ENCODE assay signal across 12 cellular contexts in genomic region chr16:66020642-66021041, GRCh38.
A peak's percentile ranks its signal among the peaks of the same experiment; 100 is the strongest.
DNase-seq lines count a peak whose midpoint lies in the region; ATAC-seq and TF ChIP-seq lines count a peak whose summit lies in the region.
"Had no signal": no experiment of that assay in that cellular context is flagged by ENCODE, and none has a peak within 500 bp of the region (broad histone marks: within the 10 kb centered on the region; RNA-seq: fewer than 3 reads in every experiment).

No MANE protein-coding gene starts in this region.

- H3K4me1 Mint-ChIP-seq in CD4-positive, alpha-beta memory T cell = no peaks in the 10 kb centered on the region
- no peaks in the 10 kb centered on the region for H3K4me1 Mint-ChIP-seq in endothelial cell (ENCODE audit: unreplicated experiment)
- H3K4me1 Mint-ChIP-seq in CD8-positive, alpha-beta T cell (ENCODE audit: low read depth) = no peaks in the 10 kb centered on the region
- H3K4me1 Mint-ChIP-seq: central memory CD8-positive, alpha-beta T cell had no signal

- POLR2A ChIA-PET in CD4-positive, alpha-beta memory T cell (lab: Charles Lee; ENCODE audit: partially characterized antibody) = no interaction called here
- POLR2A ChIA-PET in CD8-positive, alpha-beta T cell (lab: Charles Lee) = interaction anchor here (0.6 kb wide), 1 partner anchor 54 kb away, joined by 4 read pairs; no protein-coding TSS in a partner anchor

- in situ Hi-C loops in Caki2 (cut with HindIII; ENCODE audit: low pct_unique_long_range_greater_than_20kb, low sequenced_read_pairs) = no loop called here
- in situ Hi-C loops in brain microvascular endothelial cell (cut with HindIII; ENCODE audit: low pct_ligation_motif_present, low sequenced_read_pairs) = no loop called here

- peak; percentile 86 for ATAC-seq in GM18907 (IDR thresholded peaks at IDR 0.05; ENCODE audit: unreplicated experiment)
- ATAC-seq in HG03342 (IDR thresholded peaks at IDR 0.05; ENCODE audit: unreplicated experiment) = peak; percentile 79
- ATAC-seq in CD8-positive, alpha-beta T cell = no peak
- ATAC-seq: Panc1 had no signal

- H3K4me1 ChIP-seq in CD4-positive, alpha-beta memory T cell (ENCODE audit: insufficient read depth, low read length) = no peaks in the 10 kb centered on the region
- no peaks in the 10 kb centered on the region for H3K4me1 ChIP-seq in CD8-positive, alpha-beta T cell (ENCODE audit: insufficient read depth, low read length)

- CTCF ChIA-PET in CD4-positive, alpha-beta memory T cell (lab: Charles Lee; ENCODE audit: partially characterized antibody) = interaction anchor here (0.6 kb wide), 1 partner anchor 58 kb away, joined by 3 read pairs; no protein-coding TSS in a partner anchor
- CTCF ChIA-PET in CD8-positive, alpha-beta T cell (lab: Charles Lee) = no interaction called here

- H3K27me3 Mint-ChIP-seq in CD4-positive, alpha-beta memory T cell = peaks cover 0 to 6% of the 10 kb centered on the region in 2 donors
- H3K27me3 Mint-ChIP-seq in endothelial cell (ENCODE audit: unreplicated experiment) = peaks cover 9% of the 10 kb centered on the region
- H3K27me3 Mint-ChIP-seq in CD8-positive, alpha-beta T cell (ENCODE audit: low read depth) = peaks cover 4% of the 10 kb centered on the region

- H3K27ac Mint-ChIP-seq in CD4-positive, alpha-beta memory T cell = no peak overlapping the region
- no peak overlapping the region for H3K27ac Mint-ChIP-seq in endothelial cell (ENCODE audit: unreplicated experiment)
- H3K27ac Mint-ChIP-seq in CD8-positive, alpha-beta T cell = no peak overlapping the region

- peak; percentile 19 for DNase-seq in Caki2 (ENCODE audit: low read depth)
- DNase-seq in brain microvascular endothelial cell = no peak
- no peak for DNase-seq in CD4-positive, alpha-beta memory T cell
- no peak for DNase-seq in endothelial cell (ENCODE audit: low spot score)
- no peak for DNase-seq in CD8-positive, alpha-beta T cell
- DNase-seq in SW 1271 (lab: John Stamatoyannopoulos, UW) = no peak
- DNase-seq: NCI-H187 treated with DMSO at 0.1 percent for 48 hours; stimulated activated CD4-positive, alpha-beta T cell treated with anti-CD3 and anti-CD28 coated beads, Interleukin-2, amount 100 ng/mL, for 24 hours had no signal

- TF ChIP-seq CTCF in brain microvascular endothelial cell (IDR thresholded peaks at IDR 0.05; ENCODE audit: low read depth, low read length, missing control alignments) (no peak), endothelial cell (IDR thresholded peaks at IDR 0.05; ENCODE audit: unreplicated experiment) (no peak)
- no peak for TF ChIP-seq CTCF in CD8-positive, alpha-beta T cell (IDR thresholded peaks at IDR 0.05)

- no peaks in the 10 kb centered on the region for H3K36me3 Mint-ChIP-seq in CD4-positive, alpha-beta memory T cell
- peaks cover 11% of the 10 kb centered on the region for H3K36me3 Mint-ChIP-seq in endothelial cell (ENCODE audit: low read depth, unreplicated experiment)
- no peaks in the 10 kb centered on the region for H3K36me3 Mint-ChIP-seq in CD8-positive, alpha-beta T cell

- no peaks in the 10 kb centered on the region for H3K9me3 ChIP-seq in CD4-positive, alpha-beta memory T cell (ENCODE audit: control insufficient read depth in 1 of 2, low read length in 2 of 2)
- H3K9me3 ChIP-seq in CD8-positive, alpha-beta T cell (ENCODE audit: low read length) = no peaks in the 10 kb centered on the region

- H3K9me3 Mint-ChIP-seq in CD4-positive, alpha-beta memory T cell = peaks cover 0 to 18% (median 6%) of the 10 kb centered on the region in 8 donors
- peaks cover 16% of the 10 kb centered on the region for H3K9me3 Mint-ChIP-seq in endothelial cell (ENCODE audit: unreplicated experiment)
- peaks cover 9% of the 10 kb centered on the region for H3K9me3 Mint-ChIP-seq in CD8-positive, alpha-beta T cell

- intact Hi-C loops in CD4-positive, alpha-beta memory T cell (cut with micrococcal nuclease) = no loop called here
- intact Hi-C loops in CD8-positive, alpha-beta T cell (cut with DNase I, micrococcal nuclease) = no loop called here

- no peak overlapping the region for H3K4me3 ChIP-seq in brain microvascular endothelial cell (ENCODE audit: low read depth, low read length)
- H3K4me3 ChIP-seq in CD4-positive, alpha-beta memory T cell (ENCODE audit: low read length in 2 of 2) = no peak overlapping the region
- no peak overlapping the region for H3K4me3 ChIP-seq in CD8-positive, alpha-beta T cell (ENCODE audit: low read depth, low read length)

- H3K27me3 ChIP-seq in brain microvascular endothelial cell (replicated peaks) = no peaks in the 10 kb centered on the region
- no peaks in the 10 kb centered on the region for H3K27me3 ChIP-seq in CD4-positive, alpha-beta memory T cell (ENCODE audit: insufficient read depth, low read length)
- no peaks in the 10 kb centered on the region for H3K27me3 ChIP-seq in CD8-positive, alpha-beta T cell (ENCODE audit: insufficient read depth, low read length)

- H3K4me3 Mint-ChIP-seq in CD4-positive, alpha-beta memory T cell = no peak overlapping the region
- no peak overlapping the region for H3K4me3 Mint-ChIP-seq in endothelial cell (ENCODE audit: unreplicated experiment)
- H3K4me3 Mint-ChIP-seq in CD8-positive, alpha-beta T cell = no peak overlapping the region
- H3K4me3 Mint-ChIP-seq: central memory CD8-positive, alpha-beta T cell had no signal

- peak overlapping the region; percentile 25 for H3K27ac ChIP-seq in brain microvascular endothelial cell
- H3K27ac ChIP-seq in CD4-positive, alpha-beta memory T cell (ENCODE audit: low read depth, low read length) = no peak overlapping the region
- no peak overlapping the region for H3K27ac ChIP-seq in CD8-positive, alpha-beta T cell (ENCODE audit: low read depth, low read length)

- no peaks in the 10 kb centered on the region for H3K36me3 ChIP-seq in brain microvascular endothelial cell (replicated peaks)
- no peaks in the 10 kb centered on the region for H3K36me3 ChIP-seq in CD4-positive, alpha-beta memory T cell (ENCODE audit: insufficient read depth, low read length)
- no peaks in the 10 kb centered on the region for H3K36me3 ChIP-seq in CD8-positive, alpha-beta T cell (ENCODE audit: insufficient read depth, low read length)
